3 cellular contexts compared by ENCODE assay signal in genomic region chr15:28702427-28702826, GRCh38. TPM values are rescaled to one million over a fixed set of nuclear protein-coding genes. Genes with fewer than 3 reads are reported as not detected.
"Had no signal": no experiment of that assay in that cellular context is flagged by ENCODE, and none has a peak within 500 bp of the region (broad histone marks: within the 10 kb centered on the region; RNA-seq: fewer than 3 reads in every experiment).

No MANE protein-coding gene starts in this region.

RNA-seq across cellular contexts. Expression of gene GOLGA8M, which starts 9.8 kb away (rescaled TPM):
- total RNA-seq: kidney epithelial cell, mammary epithelial cell had no signal
- polyA plus RNA-seq: keratinocyte had no signal
